8 cellular contexts compared by ENCODE assay signal in genomic region chr11:72433455-72434061, GRCh38. TPM values are rescaled to one million over a fixed set of nuclear protein-coding genes. Genes with fewer than 3 reads are reported as not detected.
DNase-seq lines count a peak whose midpoint lies in the region; ATAC-seq, FAIRE-seq and TF ChIP-seq lines count a peak whose summit lies in the region.

No MANE protein-coding gene starts in this region.

- H3K4me3 Mint-ChIP-seq in CD4-positive, CD25-positive, alpha-beta regulatory T cell = peak overlapping the region; percentile 88 to 96 (median 95)

- H3K27ac Mint-ChIP-seq in CD4-positive, CD25-positive, alpha-beta regulatory T cell = peak overlapping the region in 2 of 3 donors; percentile 94 to 98

- FAIRE-seq in GM19239 (lab: Jason Lieb, UNC) = no peak

- H3K36me3 ChIP-seq in CD4-positive, CD25-positive, alpha-beta regulatory T cell (ENCODE audit: control insufficient read depth, insufficient read depth, low read length) = peaks cover 4% of the 10 kb centered on the region
- H3K36me3 ChIP-seq in breast epithelium (no peaks in the 10 kb centered on the region), mucosa of rectum (ENCODE audit: control insufficient read depth in 2 of 2, insufficient read depth in 2 of 2, low read length in 2 of 2) (peaks cover 0 to 6% of the 10 kb centered on the region in 2 donors)

- H3K27ac ChIP-seq in CD4-positive, CD25-positive, alpha-beta regulatory T cell (ENCODE audit: insufficient read depth, low read length, poor library complexity, severe bottlenecking) = peak overlapping the region; percentile 86
- H3K27ac ChIP-seq in breast epithelium (peak overlapping the region; percentile 90 to 95), mucosa of rectum (ENCODE audit: low read depth in 2 of 2, low read length in 2 of 2) (peak overlapping the region; percentile 88 to 89)

- H3K9me3 ChIP-seq in CD4-positive, CD25-positive, alpha-beta regulatory T cell (ENCODE audit: control insufficient read depth in 2 of 2, low read length in 2 of 2) = no peaks in the 10 kb centered on the region
- no peaks in the 10 kb centered on the region for H3K9me3 ChIP-seq in breast epithelium
- no peaks in the 10 kb centered on the region for H3K9me3 ChIP-seq in mucosa of rectum (ENCODE audit: control insufficient read depth in 2 of 2, low read length in 2 of 2)

- H3K36me3 Mint-ChIP-seq in CD4-positive, CD25-positive, alpha-beta regulatory T cell = peaks cover 10% of the 10 kb centered on the region

- H3K27me3 ChIP-seq in CD4-positive, CD25-positive, alpha-beta regulatory T cell (ENCODE audit: control insufficient read depth, insufficient read depth, low read length) = no peaks in the 10 kb centered on the region
- no peaks in the 10 kb centered on the region for H3K27me3 ChIP-seq in breast epithelium
- H3K27me3 ChIP-seq in mucosa of rectum (ENCODE audit: control insufficient read depth in 2 of 2, insufficient read depth in 2 of 2, low read length in 2 of 2) = no peaks in the 10 kb centered on the region

- no peak for ATAC-seq in CD4-positive, CD25-positive, alpha-beta regulatory T cell (ENCODE audit: low read depth in 2 of 2)
- no peak for ATAC-seq in HG02870 (IDR thresholded peaks at IDR 0.05; ENCODE audit: unreplicated experiment)

- no peaks in the 10 kb centered on the region for H3K9me3 Mint-ChIP-seq in CD4-positive, CD25-positive, alpha-beta regulatory T cell

- no peak for TF ChIP-seq POLR2A in breast epithelium (IDR thresholded peaks at IDR 0.05)

- no peak for DNase-seq in CD4-positive, CD25-positive, alpha-beta regulatory T cell
- DNase-seq in Kasumi-1 (lab: John Stamatoyannopoulos, UW) = peak; percentile 68 to 80
- DNase-seq in breast epithelium (ENCODE audit: low spot score in 2 of 2) = no peak
- no peak for DNase-seq in C1 segment of cervical spinal cord (lab: John Stamatoyannopoulos, UW)
- DNase-seq in GM19239 (ENCODE audit: insufficient read length, low spot score) = no peak
- DNase-seq in activated gamma-delta T cell (lab: John Stamatoyannopoulos, UW) = no peak

- peaks cover 20% of the 10 kb centered on the region for H3K4me1 ChIP-seq in CD4-positive, CD25-positive, alpha-beta regulatory T cell (ENCODE audit: control insufficient read depth, insufficient read depth, low read length, poor library complexity, severe bottlenecking)
- H3K4me1 ChIP-seq in breast epithelium (peaks cover 0 to 5% of the 10 kb centered on the region in 2 donors), mucosa of rectum (ENCODE audit: control insufficient read depth in 2 of 2, insufficient read depth in 2 of 2, low read length in 2 of 2) (peaks cover 4 to 7% of the 10 kb centered on the region in 2 donors)

- H3K4me3 ChIP-seq in CD4-positive, CD25-positive, alpha-beta regulatory T cell (ENCODE audit: low read depth, low read length) = peak overlapping the region; percentile 74
- H3K4me3 ChIP-seq in breast epithelium (peak overlapping the region; percentile 64 to 95 (median 69)), mucosa of rectum (ENCODE audit: low read length in 2 of 2) (peak overlapping the region; percentile 84 to 97)

- peak overlapping the region; percentile 66 to 86 for H3K9ac ChIP-seq in mucosa of rectum (ENCODE audit: low read depth in 1 of 2, low read length in 2 of 2)

- H3K27me3 Mint-ChIP-seq in CD4-positive, CD25-positive, alpha-beta regulatory T cell = peaks cover 9% of the 10 kb centered on the region

- intact Hi-C loops in breast epithelium (cut with DNase I; ENCODE audit: low total_unique reads) = no loop called here

- peaks cover 8 to 44% (median 33%) of the 10 kb centered on the region in 4 donors for H3K4me1 Mint-ChIP-seq in CD4-positive, CD25-positive, alpha-beta regulatory T cell

- no peak for TF ChIP-seq CTCF in breast epithelium (IDR thresholded peaks at IDR 0.05)

RNA-seq across cellular contexts. Expression of gene CLPB, which starts 0.8 kb away (rescaled TPM):
- total RNA-seq in CD4-positive, CD25-positive, alpha-beta regulatory T cell = 14.7 TPM
- polyA plus RNA-seq in CD4-positive, CD25-positive, alpha-beta regulatory T cell = 1 to 10 TPM; 3.8 to 8.0 (median 5.0) TPM
- total RNA-seq in breast epithelium = 10 to 100 TPM; 19.0 to 28.8 (median 23.1) TPM

Comparison
In these comparisons a context has a peak if more than half of its experiments do, and no peak if none do; other contexts are left out.
1. DNase-seq: peak in Kasumi-1 (2 of 2); none in CD4-positive, CD25-positive, alpha-beta regulatory T cell (0 of 3), breast epithelium (0 of 2), C1 segment of cervical spinal cord (0 of 14), GM19239 (single experiment) and activated gamma-delta T cell (single experiment).
2. Peak in every context shown above with its lines, with median percentiles within 50 percentile points of each other: H3K27ac ChIP-seq and H3K4me3 ChIP-seq.